21 cellular contexts compared by ENCODE assay signal in genomic region chr5:11311731-11312130, GRCh38.
A peak's percentile ranks its signal among the peaks of the same experiment; 100 is the strongest.
DNase-seq lines count a peak whose midpoint lies in the region; ATAC-seq and TF ChIP-seq lines count a peak whose summit lies in the region.
"Had no signal": no experiment of that assay in that cellular context is flagged by ENCODE, and none has a peak within 500 bp of the region (broad histone marks: within the 10 kb centered on the region; RNA-seq: fewer than 3 reads in every experiment).

No MANE protein-coding gene starts in this region.

- H3K36me3 Mint-ChIP-seq in natural killer cell treated with Interleukin-12 subunit alpha and Interleukin-12 subunit beta and Interleukin-15 and Interleukin-18, amount 100 ng/mL, for 72 hours: no peaks in the 10 kb centered on the region
- no peaks in the 10 kb centered on the region for H3K36me3 Mint-ChIP-seq in stimulated activated memory B cell treated with anti-CD40 and anti-IgM and Interleukin-4, amounts not matched to agents 10 μg/mL and 1 μg/mL and 100 μg/mL, for 72 hours
- H3K36me3 Mint-ChIP-seq: CD8-positive, alpha-beta T cell had no signal

- peak; percentile 35 to 46 for ATAC-seq in natural killer cell treated with Interleukin-12 subunit alpha and Interleukin-12 subunit beta and Interleukin-15 and Interleukin-18, amount 100 ng/mL, for 72 hours
- ATAC-seq in stimulated activated memory B cell treated with anti-CD40 and anti-IgM and Interleukin-4, amounts not matched to agents 10 μg/mL and 1 μg/mL and 100 μg/mL, for 72 hours: peak; percentile 40
- ATAC-seq in HG02623 (IDR thresholded peaks at IDR 0.05; ENCODE audit: unreplicated experiment): no peak
- ATAC-seq: CD8-positive, alpha-beta T cell; GM12878; GM23338 had no signal

- no peaks in the 10 kb centered on the region for H3K4me1 Mint-ChIP-seq in natural killer cell treated with Interleukin-12 subunit alpha and Interleukin-12 subunit beta and Interleukin-15 and Interleukin-18, amount 100 ng/mL, for 72 hours (ENCODE audit: low read depth in 2 of 2)
- H3K4me1 Mint-ChIP-seq in stimulated activated memory B cell treated with anti-CD40 and anti-IgM and Interleukin-4, amounts not matched to agents 10 μg/mL and 1 μg/mL and 100 μg/mL, for 72 hours: no peaks in the 10 kb centered on the region
- H3K4me1 Mint-ChIP-seq: B cell had no signal

- H3K4me3 ChIP-seq in HEK293 (ENCODE audit: low read depth, low read length): no peak overlapping the region
- H3K4me3 ChIP-seq: BLaER1 treated with 17β-estradiol and CSF1 and Interleukin-3, amounts not matched to agents 10 nM and 100 nM; GM12878; GM23338 had no signal

- no peaks in the 10 kb centered on the region for H3K27me3 Mint-ChIP-seq in natural killer cell treated with Interleukin-12 subunit alpha and Interleukin-12 subunit beta and Interleukin-15 and Interleukin-18, amount 100 ng/mL, for 72 hours
- H3K27me3 Mint-ChIP-seq in stimulated activated memory B cell treated with anti-CD40 and anti-IgM and Interleukin-4, amounts not matched to agents 10 μg/mL and 1 μg/mL and 100 μg/mL, for 72 hours: no peaks in the 10 kb centered on the region
- H3K27me3 Mint-ChIP-seq: B cell had no signal

- no peaks in the 10 kb centered on the region for H3K4me1 ChIP-seq in HEK293 (ENCODE audit: control insufficient read depth, insufficient read depth, low read length)
- H3K4me1 ChIP-seq: BLaER1 treated with 17β-estradiol and CSF1 and Interleukin-3, amounts not matched to agents 10 nM and 100 nM had no signal

- no peaks in the 10 kb centered on the region for H3K9me3 ChIP-seq in HEK293 (ENCODE audit: control insufficient read depth, insufficient read depth, low read depth, low read length)

- POLR2A ChIA-PET in HEK293 (lab: Yijun Ruan, JAX): no interaction called here

- CTCF ChIA-PET in HEK293 (lab: Yijun Ruan, JAX): no interaction called here

- no peak overlapping the region for H3K4me3 Mint-ChIP-seq in natural killer cell treated with Interleukin-12 subunit alpha and Interleukin-12 subunit beta and Interleukin-15 and Interleukin-18, amount 100 ng/mL, for 72 hours
- H3K4me3 Mint-ChIP-seq in stimulated activated memory B cell treated with anti-CD40 and anti-IgM and Interleukin-4, amounts not matched to agents 10 μg/mL and 1 μg/mL and 100 μg/mL, for 72 hours: no peak overlapping the region
- H3K4me3 Mint-ChIP-seq: B cell; CD8-positive, alpha-beta T cell; GM23338 had no signal

- TF ChIP-seq CTCF in HEK293 (tag by site-specific recombination; IDR thresholded peaks at IDR 0.05): no peak

- H3K27ac Mint-ChIP-seq in natural killer cell treated with Interleukin-12 subunit alpha and Interleukin-12 subunit beta and Interleukin-15 and Interleukin-18, amount 100 ng/mL, for 72 hours: no peak overlapping the region
- no peak overlapping the region for H3K27ac Mint-ChIP-seq in stimulated activated memory B cell treated with anti-CD40 and anti-IgM and Interleukin-4, amounts not matched to agents 10 μg/mL and 1 μg/mL and 100 μg/mL, for 72 hours
- H3K27ac Mint-ChIP-seq: B cell; CD8-positive, alpha-beta T cell; GM23338 had no signal

- DNase-seq in caudate nucleus (lab: John Stamatoyannopoulos, UW) (no peak), putamen (ENCODE audit: low spot score) (no peak), NCI-H345 treated with DMSO at 0.1 percent for 48 hours (lab: John Stamatoyannopoulos, UW; ENCODE audit: unreplicated experiment) (no peak), DMS 273 (lab: John Stamatoyannopoulos, UW; ENCODE audit: unreplicated experiment) (no peak)
- no peak for DNase-seq in natural killer cell treated with Interleukin-12 subunit alpha and Interleukin-12 subunit beta and Interleukin-15 and Interleukin-18, amount 100 ng/mL, for 72 hours (ENCODE audit: low spot score)
- DNase-seq: Calu3; CD8-positive, alpha-beta T cell; DMS 273 treated with DMSO at 0.1 percent for 48 hours; DMS53; DND-41; EL; H7; KBM-7 had no signal

- no peaks in the 10 kb centered on the region for H3K36me3 ChIP-seq in HEK293 (ENCODE audit: control insufficient read depth in 2 of 2, insufficient read depth in 1 of 2, low read length in 2 of 2)
- H3K36me3 ChIP-seq: BLaER1 treated with 17β-estradiol and CSF1 and Interleukin-3, amounts not matched to agents 10 nM and 100 nM had no signal

- H3K9me3 Mint-ChIP-seq in natural killer cell treated with Interleukin-12 subunit alpha and Interleukin-12 subunit beta and Interleukin-15 and Interleukin-18, amount 100 ng/mL, for 72 hours: no peaks in the 10 kb centered on the region
- no peaks in the 10 kb centered on the region for H3K9me3 Mint-ChIP-seq in stimulated activated memory B cell treated with anti-CD40 and anti-IgM and Interleukin-4, amounts not matched to agents 10 μg/mL and 1 μg/mL and 100 μg/mL, for 72 hours
- H3K9me3 Mint-ChIP-seq: CD8-positive, alpha-beta T cell; GM23338 had no signal

- H3K27ac ChIP-seq in HEK293 (ENCODE audit: extremely low read depth, low read depth, low read length) (no peak overlapping the region), caudate nucleus (ENCODE audit: low read depth, low read length) (peak overlapping the region; percentile 72)
- H3K27ac ChIP-seq: BLaER1 treated with 17β-estradiol and CSF1 and Interleukin-3, amounts not matched to agents 10 nM and 100 nM; HL-60 had no signal

TF ChIP-seq in HEK293, 187 proteins besides CTCF, POLR2A, EP300 and RAD21:
- TF ChIP-seq KLF10 (tag by site-specific recombination; IDR thresholded peaks at IDR 0.05) (no peak), ZNF394 (tag by site-specific recombination; IDR thresholded peaks at IDR 0.05; ENCODE audit: borderline replicate concordance) (no peak), BCL11A (tag by site-specific recombination; IDR thresholded peaks at IDR 0.05; ENCODE audit: low read depth) (no peak), ZFHX2 (tag by site-specific recombination; conservative IDR thresholded peaks at IDR 0.05) (peak; percentile 95), YY2 (tag by site-specific recombination; IDR thresholded peaks at IDR 0.05) (no peak), ZNF239 (tag by site-specific recombination; IDR thresholded peaks at IDR 0.05) (no peak), ZBTB20 (tag by site-specific recombination; IDR thresholded peaks at IDR 0.05) (no peak), EGR2 (tag by site-specific recombination; IDR thresholded peaks at IDR 0.05; ENCODE audit: low read depth) (peak; percentile 96)
- TF ChIP-seq, protein P1, sequence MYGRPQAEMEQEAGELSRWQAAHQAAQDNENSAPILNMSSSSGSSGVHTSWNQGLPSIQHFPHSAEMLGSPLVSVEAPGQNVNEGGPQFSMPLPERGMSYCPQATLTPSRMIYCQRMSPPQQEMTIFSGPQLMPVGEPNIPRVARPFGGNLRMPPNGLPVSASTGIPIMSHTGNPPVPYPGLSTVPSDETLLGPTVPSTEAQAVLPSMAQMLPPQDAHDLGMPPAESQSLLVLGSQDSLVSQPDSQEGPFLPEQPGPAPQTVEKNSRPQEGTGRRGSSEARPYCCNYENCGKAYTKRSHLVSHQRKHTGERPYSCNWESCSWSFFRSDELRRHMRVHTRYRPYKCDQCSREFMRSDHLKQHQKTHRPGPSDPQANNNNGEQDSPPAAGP (tag by site-specific recombination; IDR thresholded peaks at IDR 0.05): no peak
- TF ChIP-seq, protein P2, sequence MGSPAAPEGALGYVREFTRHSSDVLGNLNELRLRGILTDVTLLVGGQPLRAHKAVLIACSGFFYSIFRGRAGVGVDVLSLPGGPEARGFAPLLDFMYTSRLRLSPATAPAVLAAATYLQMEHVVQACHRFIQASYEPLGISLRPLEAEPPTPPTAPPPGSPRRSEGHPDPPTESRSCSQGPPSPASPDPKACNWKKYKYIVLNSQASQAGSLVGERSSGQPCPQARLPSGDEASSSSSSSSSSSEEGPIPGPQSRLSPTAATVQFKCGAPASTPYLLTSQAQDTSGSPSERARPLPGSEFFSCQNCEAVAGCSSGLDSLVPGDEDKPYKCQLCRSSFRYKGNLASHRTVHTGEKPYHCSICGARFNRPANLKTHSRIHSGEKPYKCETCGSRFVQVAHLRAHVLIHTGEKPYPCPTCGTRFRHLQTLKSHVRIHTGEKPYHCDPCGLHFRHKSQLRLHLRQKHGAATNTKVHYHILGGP (tag by site-specific recombination; IDR thresholded peaks at IDR 0.05): no peak
- TF ChIP-seq, protein P3, sequence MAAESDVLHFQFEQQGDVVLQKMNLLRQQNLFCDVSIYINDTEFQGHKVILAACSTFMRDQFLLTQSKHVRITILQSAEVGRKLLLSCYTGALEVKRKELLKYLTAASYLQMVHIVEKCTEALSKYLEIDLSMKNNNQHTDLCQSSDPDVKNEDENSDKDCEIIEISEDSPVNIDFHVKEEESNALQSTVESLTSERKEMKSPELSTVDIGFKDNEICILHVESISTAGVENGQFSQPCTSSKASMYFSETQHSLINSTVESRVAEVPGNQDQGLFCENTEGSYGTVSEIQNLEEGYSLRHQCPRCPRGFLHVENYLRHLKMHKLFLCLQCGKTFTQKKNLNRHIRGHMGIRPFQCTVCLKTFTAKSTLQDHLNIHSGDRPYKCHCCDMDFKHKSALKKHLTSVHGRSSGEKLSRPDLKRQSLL (tag by site-specific recombination; IDR thresholded peaks at IDR 0.05): no peak
